In the genomic region with DNA sequence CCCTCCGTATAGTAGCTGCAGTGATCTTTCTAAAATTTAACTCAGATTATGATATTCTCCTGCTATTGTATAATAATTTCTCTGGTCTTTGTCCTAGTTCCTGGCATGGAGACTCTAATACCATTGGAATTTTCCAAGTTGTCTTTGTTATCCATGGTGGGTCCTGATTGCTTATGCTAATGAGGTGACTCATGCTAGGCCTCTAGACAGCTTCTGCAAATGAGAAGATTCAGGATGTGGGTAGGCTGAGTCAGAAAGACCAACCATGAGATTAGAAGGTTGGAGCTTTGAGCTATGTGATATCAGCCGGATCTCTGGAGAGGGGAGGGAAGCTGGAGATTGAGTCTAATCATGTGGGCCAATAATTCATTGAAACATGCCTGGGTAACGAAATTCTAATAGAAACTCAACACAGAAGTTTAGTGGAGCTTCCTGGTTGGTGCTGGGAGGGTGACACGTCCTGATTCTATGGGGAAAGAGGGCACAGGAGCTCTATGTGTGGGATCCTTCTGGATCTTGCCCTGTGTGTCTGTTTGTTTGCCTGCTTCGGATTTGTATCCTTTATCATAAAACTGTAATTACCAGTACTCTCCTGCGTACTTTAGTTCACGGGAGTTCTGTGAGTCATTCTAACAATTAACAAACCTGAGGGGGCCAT, we compare ENCODE assay signal across 8 cellular contexts.
DNase-seq lines count a peak whose midpoint lies in the region; ATAC-seq and TF ChIP-seq lines count a peak whose summit lies in the region.

No MANE protein-coding gene starts in this region.

- no peak for TF ChIP-seq POLR2A in testis (IDR thresholded peaks at IDR 0.05)

- intact Hi-C loops in testis (cut with DNase I; ENCODE audit: low total_unique reads), result no loop called here

- DNase-seq in RPMI7951 (ENCODE audit: low read depth) (peak; percentile 100), dedifferentiated amniotic fluid mesenchymal stem cell (ENCODE audit: extremely low spot score) (peak; percentile 62), testis (no peak), NCI-H2171 treated with DMSO at 0.1 percent for 48 hours (lab: John Stamatoyannopoulos, UW) (no peak), NCI-H146 treated with DMSO at 0.1 percent for 48 hours (lab: John Stamatoyannopoulos, UW; ENCODE audit: unreplicated experiment) (no peak)

- no peaks in the 10 kb centered on the region for H3K4me1 ChIP-seq in testis

- H3K27ac ChIP-seq in skin epidermis, result peak overlapping the region in 13 of 21 experiments; percentile 12 to 83 (median 53)
- H3K27ac ChIP-seq in testis, result no peak overlapping the region

- TF ChIP-seq CTCF in testis (IDR thresholded peaks at IDR 0.05), result no peak

- no peaks in the 10 kb centered on the region for H3K9me3 ChIP-seq in testis

- H3K4me3 ChIP-seq in skin epidermis (no peak overlapping the region), testis (no peak overlapping the region)

- 88 to 89% methylated on average over 7 of the region's 7 CpGs for WGBS in testis, 2 donors

- H3K36me3 ChIP-seq in testis (ENCODE audit: low read depth, missing control alignments), result no peaks in the 10 kb centered on the region

- H3K27me3 ChIP-seq in testis, result no peaks in the 10 kb centered on the region

- ATAC-seq in GM19351 (IDR thresholded peaks at IDR 0.05; ENCODE audit: unreplicated experiment) (peak; percentile 65), GM21737 (IDR thresholded peaks at IDR 0.05; ENCODE audit: unreplicated experiment) (no peak)

Comparison
In these comparisons a context has a peak if more than half of its experiments do, and no peak if none do; other contexts are left out.
1. DNase-seq: peak in RPMI7951 (single experiment) and dedifferentiated amniotic fluid mesenchymal stem cell (single experiment); none in testis (single experiment), NCI-H2171 treated with DMSO at 0.1 percent for 48 hours (single experiment) and NCI-H146 treated with DMSO at 0.1 percent for 48 hours (single experiment).
2. H3K27ac ChIP-seq: peak in skin epidermis (13 of 21); none in testis (0 of 2).